ENCODE assay signal across 11 cellular contexts in the genomic region with DNA sequence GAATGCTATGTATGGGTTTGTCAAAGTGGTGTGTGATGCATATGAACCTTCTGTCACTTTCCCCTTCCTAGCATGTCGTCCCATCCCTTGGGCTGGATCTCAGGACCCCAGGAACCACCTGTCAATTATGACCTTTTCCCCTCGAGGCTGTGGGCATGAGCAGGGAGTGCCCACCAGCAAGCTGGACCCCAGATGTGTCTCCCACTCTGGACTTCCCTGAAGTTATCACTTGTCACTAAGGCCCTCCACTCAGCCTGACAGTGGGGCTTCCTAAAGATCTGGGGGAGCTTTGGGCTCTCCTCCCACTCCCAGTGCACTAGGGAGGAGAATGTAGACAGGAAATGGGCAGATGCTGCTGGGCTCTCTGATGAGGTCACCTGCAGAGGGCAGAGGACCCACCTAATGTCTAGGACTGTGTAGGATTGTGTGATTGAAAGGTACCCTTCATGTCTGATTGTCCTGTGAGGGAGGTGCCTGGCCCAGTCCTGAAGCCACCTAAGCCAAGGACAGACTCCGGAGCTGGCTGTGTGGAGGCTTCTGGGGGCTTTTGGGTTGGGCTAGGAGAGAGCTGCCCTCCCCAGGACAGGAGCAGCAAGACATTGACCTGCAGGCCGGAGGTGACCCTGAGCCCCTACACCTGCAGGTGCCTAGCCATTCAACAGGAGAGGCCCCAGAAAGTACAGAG. TPM values are rescaled to one million over a fixed set of nuclear protein-coding genes. Genes with fewer than 3 reads are reported as not detected.
A peak's percentile ranks its signal among the peaks of the same experiment; 100 is the strongest.
DNase-seq lines count a peak whose midpoint lies in the region; ATAC-seq and TF ChIP-seq lines count a peak whose summit lies in the region.
"Had no signal": no experiment of that assay in that cellular context is flagged by ENCODE, and none has a peak within 500 bp of the region (broad histone marks: within the 10 kb centered on the region; RNA-seq: fewer than 3 reads in every experiment).

No MANE protein-coding gene starts in this region.

- H3K27ac ChIP-seq in CD8-positive, alpha-beta memory T cell (ENCODE audit: low read depth, low read length): peak overlapping the region; percentile 64
- H3K27ac ChIP-seq: BLaER1 had no signal

- H3K4me1 ChIP-seq in CD8-positive, alpha-beta memory T cell (ENCODE audit: insufficient read depth, low read length): peaks cover 11% of the 10 kb centered on the region
- H3K4me1 ChIP-seq: BLaER1 had no signal

- peak overlapping the region; percentile 78 to 98 (median 95) for H3K27ac Mint-ChIP-seq in CD8-positive, alpha-beta memory T cell
- peak overlapping the region; percentile 94 for H3K27ac Mint-ChIP-seq in activated T-helper 17 cell treated with anti-CD3 and anti-CD28 coated beads, Interleukin-2, amount 50 U/mL, for 72 hours
- peak overlapping the region; percentile 67 to 97 (median 90) for H3K27ac Mint-ChIP-seq in naive thymus-derived CD8-positive, alpha-beta T cell
- no peak overlapping the region for H3K27ac Mint-ChIP-seq in progenitor cell of endocrine pancreas

- CTCF ChIA-PET in CD8-positive, alpha-beta memory T cell (lab: Charles Lee): interaction anchor here (1.2 to 3.7 kb wide), 2 partner anchors 13 to 67 kb away, joined by 3 to 16 read pairs; no protein-coding TSS in a partner anchor

- peak; percentile 3 for ATAC-seq in activated T-helper 17 cell treated with anti-CD3 and anti-CD28 coated beads, Interleukin-2, amount 50 U/mL, for 72 hours (replicated peaks)
- peak in 1 of 2 donors; percentile 22 for ATAC-seq in naive thymus-derived CD8-positive, alpha-beta T cell
- no peak for ATAC-seq in GM19397 (IDR thresholded peaks at IDR 0.05; ENCODE audit: unreplicated experiment)

- no peak for DNase-seq in CD8-positive, alpha-beta memory T cell
- DNase-seq in H7 (peak; percentile 29), middle frontal gyrus (ENCODE audit: extremely low spot score, low spot score) (no peak), progenitor cell of endocrine pancreas (ENCODE audit: low spot score, unreplicated experiment) (no peak)
- peak in 1 of 10 donors; percentile 61 for DNase-seq in naive thymus-derived CD8-positive, alpha-beta T cell
- DNase-seq: cerebellar nuclear complex; SIG-M5; stimulated activated CD4-positive, alpha-beta T cell treated with anti-CD3 and anti-CD28 coated beads, Interleukin-2, amount 100 ng/mL, for 48 hours had no signal

- no peak for TF ChIP-seq CTCF in progenitor cell of endocrine pancreas (IDR thresholded peaks at IDR 0.05; ENCODE audit: unreplicated experiment)

- POLR2A ChIA-PET in CD8-positive, alpha-beta memory T cell (lab: Charles Lee): interaction anchor here (0.7 to 1.0 kb wide), 2 partner anchors 12 to 78 kb away, joined by 3 read pairs; no protein-coding TSS in a partner anchor
- POLR2A ChIA-PET in naive thymus-derived CD8-positive, alpha-beta T cell (lab: Charles Lee): interaction anchor here (1.2 to 1.9 kb wide), 2 partner anchors 14 to 19 kb away, joined by 3 to 6 read pairs; a partner anchor contains a TSS

- H3K27me3 Mint-ChIP-seq in CD8-positive, alpha-beta memory T cell: peaks cover 0 to 2% of the 10 kb centered on the region in 2 donors
- no peaks in the 10 kb centered on the region for H3K27me3 Mint-ChIP-seq in activated T-helper 17 cell treated with anti-CD3 and anti-CD28 coated beads, Interleukin-2, amount 50 U/mL, for 72 hours
- H3K27me3 Mint-ChIP-seq in naive thymus-derived CD8-positive, alpha-beta T cell: no peaks in the 10 kb centered on the region
- peaks cover 23% of the 10 kb centered on the region for H3K27me3 Mint-ChIP-seq in progenitor cell of endocrine pancreas

- peaks cover 0 to 2% (median 0%) of the 10 kb centered on the region in 5 donors for H3K9me3 Mint-ChIP-seq in CD8-positive, alpha-beta memory T cell
- no peaks in the 10 kb centered on the region for H3K9me3 Mint-ChIP-seq in activated T-helper 17 cell treated with anti-CD3 and anti-CD28 coated beads, Interleukin-2, amount 50 U/mL, for 72 hours
- H3K9me3 Mint-ChIP-seq in naive thymus-derived CD8-positive, alpha-beta T cell: no peaks in the 10 kb centered on the region
- H3K9me3 Mint-ChIP-seq in progenitor cell of endocrine pancreas (ENCODE audit: low read depth): no peaks in the 10 kb centered on the region

- H3K9me3 ChIP-seq in CD8-positive, alpha-beta memory T cell (ENCODE audit: low read length): no peaks in the 10 kb centered on the region
- H3K9me3 ChIP-seq: BLaER1 had no signal

- no peaks in the 10 kb centered on the region for H3K36me3 ChIP-seq in CD8-positive, alpha-beta memory T cell (ENCODE audit: insufficient read depth, low read length)
- H3K36me3 ChIP-seq in H7 (replicated peaks; ENCODE audit: control insufficient read depth, insufficient read depth, low read length): no peaks in the 10 kb centered on the region

- H3K36me3 Mint-ChIP-seq in CD8-positive, alpha-beta memory T cell: peaks cover 0 to 16% (median 0%) of the 10 kb centered on the region in 3 donors
- peaks cover 58% of the 10 kb centered on the region for H3K36me3 Mint-ChIP-seq in activated T-helper 17 cell treated with anti-CD3 and anti-CD28 coated beads, Interleukin-2, amount 50 U/mL, for 72 hours (ENCODE audit: low read depth)
- peaks cover 0 to 4% (median 0%) of the 10 kb centered on the region in 3 donors for H3K36me3 Mint-ChIP-seq in naive thymus-derived CD8-positive, alpha-beta T cell
- H3K36me3 Mint-ChIP-seq in progenitor cell of endocrine pancreas (ENCODE audit: insufficient read depth): no peaks in the 10 kb centered on the region

- H3K27me3 ChIP-seq in CD8-positive, alpha-beta memory T cell (ENCODE audit: insufficient read depth, low read length, poor library complexity, severe bottlenecking): no peaks in the 10 kb centered on the region
- H3K27me3 ChIP-seq in H7 (ENCODE audit: control insufficient read depth, insufficient read depth, low read length): peaks cover 19% of the 10 kb centered on the region
- H3K27me3 ChIP-seq: BLaER1 had no signal

- peaks cover 17 to 25% (median 20%) of the 10 kb centered on the region in 3 donors for H3K4me1 Mint-ChIP-seq in CD8-positive, alpha-beta memory T cell
- peaks cover 26% of the 10 kb centered on the region for H3K4me1 Mint-ChIP-seq in activated T-helper 17 cell treated with anti-CD3 and anti-CD28 coated beads, Interleukin-2, amount 50 U/mL, for 72 hours
- peaks cover 9 to 28% (median 19%) of the 10 kb centered on the region in 4 donors for H3K4me1 Mint-ChIP-seq in naive thymus-derived CD8-positive, alpha-beta T cell
- peaks cover 5% of the 10 kb centered on the region for H3K4me1 Mint-ChIP-seq in progenitor cell of endocrine pancreas (ENCODE audit: low read depth)

- no peak overlapping the region for H3K4me3 ChIP-seq in CD8-positive, alpha-beta memory T cell (ENCODE audit: low read length)
- no peak overlapping the region for H3K4me3 ChIP-seq in H7 (ENCODE audit: insufficient read depth, low read depth, low read length)
- H3K4me3 ChIP-seq: BLaER1 had no signal

- H3K4me3 Mint-ChIP-seq in CD8-positive, alpha-beta memory T cell: peak overlapping the region in 2 of 7 donors; percentile 19 to 49
- H3K4me3 Mint-ChIP-seq in activated T-helper 17 cell treated with anti-CD3 and anti-CD28 coated beads, Interleukin-2, amount 50 U/mL, for 72 hours: peak overlapping the region; percentile 24
- H3K4me3 Mint-ChIP-seq in naive thymus-derived CD8-positive, alpha-beta T cell: no peak overlapping the region
- no peak overlapping the region for H3K4me3 Mint-ChIP-seq in progenitor cell of endocrine pancreas (ENCODE audit: low read depth)

RNA-seq across cellular contexts. Expression of a gene that starts 18.7 kb away (rescaled TPM):
- 100 to 1,000 TPM; 363 to 374 TPM for total RNA-seq in CD8-positive, alpha-beta memory T cell
- polyA plus RNA-seq in CD8-positive, alpha-beta memory T cell: 182 TPM
- total RNA-seq in H7 (2014; rRNA removed; shearing (Covaris generic)): not detected in 2 replicates
- total RNA-seq in activated T-helper 17 cell treated with anti-CD3 and anti-CD28 coated beads, Interleukin-2, amount 50 U/mL, for 72 hours: 100 to 1,000 TPM; 316 to 649 TPM
- total RNA-seq in naive thymus-derived CD8-positive, alpha-beta T cell: 10 to 100 TPM; 44.4 to 44.5 TPM
- polyA plus RNA-seq in naive thymus-derived CD8-positive, alpha-beta T cell: 100 to 1,000 TPM in 1 of 3 donors, 10 to 100 TPM in 2; 60.0 to 106 (median 73.8) TPM
- total RNA-seq in progenitor cell of endocrine pancreas: 0.53 and 0.67 TPM in 2 replicates

RNA-seq across cellular contexts. Expression of a gene that starts 39.9 kb away (rescaled TPM):
- total RNA-seq in CD8-positive, alpha-beta memory T cell: 10 to 100 TPM; 70.6 to 74.8 TPM
- polyA plus RNA-seq in CD8-positive, alpha-beta memory T cell: 81.1 TPM
- total RNA-seq in H7 (2014; rRNA removed; shearing (Covaris generic)): 42.4 and 43.9 TPM in 2 replicates
- 10 to 100 TPM; 69.8 to 79.3 TPM for total RNA-seq in activated T-helper 17 cell treated with anti-CD3 and anti-CD28 coated beads, Interleukin-2, amount 50 U/mL, for 72 hours
- 100 to 1,000 TPM; 160 to 167 TPM for total RNA-seq in naive thymus-derived CD8-positive, alpha-beta T cell
- 10 to 100 TPM; 49.9 to 81.7 (median 63.2) TPM for polyA plus RNA-seq in naive thymus-derived CD8-positive, alpha-beta T cell
- total RNA-seq in progenitor cell of endocrine pancreas: 42.2 and 43.0 TPM in 2 replicates

Comparison
In these comparisons a context has a peak if more than half of its experiments do, and no peak if none do; other contexts are left out.
1. RNA of a gene that starts 18.7 kb away (total RNA-seq): 316 to 649 TPM in activated T-helper 17 cell treated with anti-CD3 and anti-CD28 coated beads, Interleukin-2, amount 50 U/mL, for 72 hours, 363 to 374 TPM in CD8-positive, alpha-beta memory T cell and 44.4 to 44.5 TPM in naive thymus-derived CD8-positive, alpha-beta T cell; 0.53 to 0.67 TPM in progenitor cell of endocrine pancreas and not detected in H7; every median in the first group is over 10 times any median in the second.